ENCODE assay signal across 14 cellular contexts in the genomic region with DNA sequence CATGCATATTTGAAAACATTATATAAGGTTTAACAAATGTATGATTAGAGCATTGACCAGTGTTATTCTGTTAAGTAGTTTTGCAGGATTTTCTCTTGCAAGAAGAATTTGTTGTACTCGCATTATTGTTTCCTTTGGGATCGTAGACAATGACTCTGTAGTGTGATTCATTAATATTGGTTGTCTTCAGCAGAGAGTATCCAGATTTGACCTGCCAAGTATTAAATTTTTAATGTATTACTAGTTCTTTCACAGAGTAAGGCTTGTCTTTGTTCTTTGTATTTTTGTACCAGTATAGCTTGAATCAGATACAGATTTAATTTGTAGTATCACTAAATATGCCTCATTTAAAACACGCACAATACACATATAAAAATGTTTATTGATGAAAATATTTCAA.
DNase-seq lines count a peak whose midpoint lies in the region; TF ChIP-seq lines count a peak whose summit lies in the region.
"Had no signal": no experiment of that assay in that cellular context is flagged by ENCODE, and none has a peak within 500 bp of the region (broad histone marks: within the 10 kb centered on the region; RNA-seq: fewer than 3 reads in every experiment).

No MANE protein-coding gene starts in this region.

- peak; percentile 26 for DNase-seq in AG10803 (ENCODE audit: low read depth)
- DNase-seq in HFFc6: no peak
- DNase-seq in dermis blood vessel endothelial cell: peak; percentile 47
- peak; percentile 15 for DNase-seq in kidney tubule cell (ENCODE audit: low spot score)
- no peak for DNase-seq in NCI-H2029 treated with DMSO at 0.1 percent for 48 hours (lab: John Stamatoyannopoulos, UW)
- no peak for DNase-seq in H7
- DNase-seq in GM13976 (ENCODE audit: low spot score): no peak
- DNase-seq in CD14-positive monocyte (ENCODE audit: low spot score): no peak
- DNase-seq: DMS 273 treated with DMSO at 0.1 percent for 48 hours, Kasumi-1, NCI-H82, SHP77 had no signal

- H3K27me3 Mint-ChIP-seq in HFFc6 (ENCODE audit: insufficient read depth) (no peaks in the 10 kb centered on the region; the same call in 1 of the 2 replicates), CD14-positive monocyte (ENCODE audit: low read depth in 3 of 3) (no peaks in the 10 kb centered on the region)
- H3K27me3 Mint-ChIP-seq: IgD-negative memory B cell had no signal

- in situ Hi-C loops in GM13976 (cut with MboI; ENCODE audit: low sequenced_read_pairs, unreplicated experiment): no loop called here

- H3K27ac Mint-ChIP-seq in HFFc6 (peak overlapping the region; percentile 70), CD14-positive monocyte (no peak overlapping the region)
- H3K27ac Mint-ChIP-seq: IgD-negative memory B cell had no signal

- no peaks in the 10 kb centered on the region for H3K36me3 ChIP-seq in H7 (replicated peaks; ENCODE audit: control insufficient read depth, insufficient read depth, low read length)

- H3K36me3 Mint-ChIP-seq in HFFc6 (ENCODE audit: low read depth) (no peaks in the 10 kb centered on the region), CD14-positive monocyte (no peaks in the 10 kb centered on the region)
- H3K36me3 Mint-ChIP-seq: IgD-negative memory B cell had no signal

- H3K4me3 Mint-ChIP-seq in HFFc6 (peak overlapping the region; percentile 56), CD14-positive monocyte (no peak overlapping the region)
- H3K4me3 Mint-ChIP-seq: IgD-negative memory B cell had no signal

- H3K4me1 Mint-ChIP-seq in HFFc6 (ENCODE audit: low read depth) (peaks cover 71% of the 10 kb centered on the region), CD14-positive monocyte (peaks cover 26% of the 10 kb centered on the region)

- TF ChIP-seq CTCF in AG10803 (conservative IDR thresholded peaks at IDR 0.05; ENCODE audit: low read length) (no peak), HFFc6 (IDR thresholded peaks at IDR 0.05) (no peak), GM13976 (IDR thresholded peaks at IDR 0.05; ENCODE audit: borderline replicate concordance, control extremely low read depth, extremely low read depth, insufficient read depth, missing control alignments) (no peak), CD14-positive monocyte (IDR thresholded peaks at IDR 0.05) (no peak)

- intact Hi-C loops in CD14-positive monocyte (cut with micrococcal nuclease): no loop called here

- H3K27me3 ChIP-seq in H7 (ENCODE audit: control insufficient read depth, insufficient read depth, low read length): no peaks in the 10 kb centered on the region

- no peak overlapping the region for H3K4me3 ChIP-seq in AG10803 (ENCODE audit: low read length)
- H3K4me3 ChIP-seq in H7 (ENCODE audit: insufficient read depth, low read depth, low read length): no peak overlapping the region
- H3K4me3 ChIP-seq: A549 had no signal

- H3K9me3 Mint-ChIP-seq in HFFc6: no peaks in the 10 kb centered on the region
- no peaks in the 10 kb centered on the region for H3K9me3 Mint-ChIP-seq in CD14-positive monocyte
- H3K9me3 Mint-ChIP-seq: IgD-negative memory B cell had no signal

Comparison
In these comparisons a context has a peak if more than half of its experiments do, and no peak if none do; other contexts are left out.
1. DNase-seq: peak in AG10803 (single experiment), dermis blood vessel endothelial cell (single experiment) and kidney tubule cell (single experiment); none in HFFc6 (single experiment), NCI-H2029 treated with DMSO at 0.1 percent for 48 hours (single experiment), H7 (single experiment), GM13976 (single experiment) and CD14-positive monocyte (single experiment).